In the genomic region with DNA sequence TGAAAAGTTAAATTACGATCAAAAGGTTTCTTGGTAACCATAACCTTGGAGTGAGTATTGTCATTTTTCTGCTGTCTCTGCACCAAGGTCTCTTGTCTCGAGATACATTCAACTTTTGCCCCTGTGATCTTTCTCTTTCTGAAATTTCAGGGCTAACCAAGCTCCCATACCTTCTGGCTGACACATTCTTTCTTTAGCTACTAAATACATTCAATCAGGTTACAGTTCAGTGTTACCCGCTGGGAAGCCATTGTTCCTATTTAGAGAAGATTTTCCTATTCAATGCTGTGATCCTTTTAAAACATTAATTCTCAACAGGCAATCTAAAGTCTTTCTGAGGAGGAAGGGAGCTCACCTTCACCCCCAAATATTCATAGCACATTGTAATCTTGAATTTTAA, we compare ENCODE assay signal across 1 cellular context.
A peak's percentile ranks its signal among the peaks of the same experiment; 100 is the strongest.
TF ChIP-seq lines count a peak whose summit lies in the region.

No MANE protein-coding gene starts in this region.

TF ChIP-seq in K562, 482 proteins besides CTCF, POLR2A, EP300 and RAD21 (continued from another document):
- TF ChIP-seq, protein P1, sequence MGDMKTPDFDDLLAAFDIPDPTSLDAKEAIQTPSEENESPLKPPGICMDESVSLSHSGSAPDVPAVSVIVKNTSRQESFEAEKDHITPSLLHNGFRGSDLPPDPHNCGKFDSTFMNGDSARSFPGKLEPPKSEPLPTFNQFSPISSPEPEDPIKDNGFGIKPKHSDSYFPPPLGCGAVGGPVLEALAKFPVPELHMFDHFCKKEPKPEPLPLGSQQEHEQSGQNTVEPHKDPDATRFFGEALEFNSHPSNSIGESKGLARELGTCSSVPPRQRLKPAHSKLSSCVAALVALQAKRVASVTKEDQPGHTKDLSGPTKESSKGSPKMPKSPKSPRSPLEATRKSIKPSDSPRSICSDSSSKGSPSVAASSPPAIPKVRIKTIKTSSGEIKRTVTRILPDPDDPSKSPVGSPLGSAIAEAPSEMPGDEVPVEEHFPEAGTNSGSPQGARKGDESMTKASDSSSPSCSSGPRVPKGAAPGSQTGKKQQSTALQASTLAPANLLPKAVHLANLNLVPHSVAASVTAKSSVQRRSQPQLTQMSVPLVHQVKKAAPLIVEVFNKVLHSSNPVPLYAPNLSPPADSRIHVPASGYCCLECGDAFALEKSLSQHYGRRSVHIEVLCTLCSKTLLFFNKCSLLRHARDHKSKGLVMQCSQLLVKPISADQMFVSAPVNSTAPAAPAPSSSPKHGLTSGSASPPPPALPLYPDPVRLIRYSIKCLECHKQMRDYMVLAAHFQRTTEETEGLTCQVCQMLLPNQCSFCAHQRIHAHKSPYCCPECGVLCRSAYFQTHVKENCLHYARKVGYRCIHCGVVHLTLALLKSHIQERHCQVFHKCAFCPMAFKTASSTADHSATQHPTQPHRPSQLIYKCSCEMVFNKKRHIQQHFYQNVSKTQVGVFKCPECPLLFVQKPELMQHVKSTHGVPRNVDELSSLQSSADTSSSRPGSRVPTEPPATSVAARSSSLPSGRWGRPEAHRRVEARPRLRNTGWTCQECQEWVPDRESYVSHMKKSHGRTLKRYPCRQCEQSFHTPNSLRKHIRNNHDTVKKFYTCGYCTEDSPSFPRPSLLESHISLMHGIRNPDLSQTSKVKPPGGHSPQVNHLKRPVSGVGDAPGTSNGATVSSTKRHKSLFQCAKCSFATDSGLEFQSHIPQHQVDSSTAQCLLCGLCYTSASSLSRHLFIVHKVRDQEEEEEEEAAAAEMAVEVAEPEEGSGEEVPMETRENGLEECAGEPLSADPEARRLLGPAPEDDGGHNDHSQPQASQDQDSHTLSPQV (IDR thresholded peaks at IDR 0.05): 0 out of 2 replicates have a peak, but pooled peaks have one; percentile 45
- TF ChIP-seq DMBX1 (CRISPR knock-in tag; IDR thresholded peaks at IDR 0.05; ENCODE audit: borderline replicate concordance): peak; percentile 22; the same call in 1 of the 2 replicates
